ENCODE assay signal across 19 cellular contexts in genomic region chr20:31987744-31988143, GRCh38. TPM values are rescaled to one million over a fixed set of nuclear protein-coding genes. Genes with fewer than 3 reads are reported as not detected.
A peak's percentile ranks its signal among the peaks of the same experiment; 100 is the strongest.
DNase-seq lines count a peak whose midpoint lies in the region; ATAC-seq, FAIRE-seq and TF ChIP-seq lines count a peak whose summit lies in the region.
"Had no signal": no experiment of that assay in that cellular context is flagged by ENCODE, and none has a peak within 500 bp of the region (broad histone marks: within the 10 kb centered on the region; RNA-seq: fewer than 3 reads in every experiment).

No MANE protein-coding gene starts in this region.

- 8% methylated on average over 1 of the region's 1 CpG for WGBS in HepG2 (ENCODE audit: low lambda C conversion rate)
- 40 to 59% methylated on average over 1 of the region's 1 CpG for WGBS in lower leg skin, 2 donors

- H3K27ac Mint-ChIP-seq in activated CD4-positive, alpha-beta memory T cell treated with anti-CD3 and anti-CD28 coated beads, Interleukin-2, amount 10 ng/mL, durations not matched to agents 7 days and 5 days = no peak overlapping the region
- H3K27ac Mint-ChIP-seq: activated CD8-positive, alpha-beta memory T cell treated with anti-CD3 and anti-CD28 coated beads, Interleukin-2, amount 10 ng/mL, durations not matched to agents 7 days and 5 days; endodermal cell; natural killer cell had no signal

- FAIRE-seq in bronchial epithelial cell (lab: Jason Lieb, UNC) (peak; percentile 87), HepG2 (lab: Jason Lieb, UNC) (peak; percentile 66)

- ATAC-seq in HepG2 (peak; percentile 67), HG02610 (IDR thresholded peaks at IDR 0.05; ENCODE audit: unreplicated experiment) (no peak), HG03457 (IDR thresholded peaks at IDR 0.05; ENCODE audit: unreplicated experiment) (no peak)
- ATAC-seq: activated CD8-positive, alpha-beta memory T cell treated with anti-CD3 and anti-CD28 coated beads, Interleukin-2, amount 10 ng/mL, durations not matched to agents 7 days and 5 days; natural killer cell had no signal

- no peak overlapping the region for H2AFZ ChIP-seq in HepG2 (ENCODE audit: low read length)

- DNase-seq in EL (peak; percentile 34), bronchial epithelial cell (ENCODE audit: low read depth) (peak; percentile 79), HepG2 (ENCODE audit: low spot score) (peak; percentile 45), lower leg skin (ENCODE audit: low spot score in 2 of 2) (no peak)
- no peak for DNase-seq in activated CD4-positive, alpha-beta memory T cell treated with anti-CD3 and anti-CD28 coated beads, Interleukin-2, amount 10 ng/mL, durations not matched to agents 7 days and 5 days
- DNase-seq: activated CD8-positive, alpha-beta memory T cell treated with anti-CD3 and anti-CD28 coated beads, Interleukin-2, amount 10 ng/mL, durations not matched to agents 7 days and 5 days; activated naive CD4-positive, alpha-beta T cell; endodermal cell; heart left ventricle; left cardiac atrium; natural killer cell; stimulated activated CD4-positive, alpha-beta T cell treated with anti-CD3 and anti-CD28 coated beads, Interleukin-1b, Interleukin-23, amount 100 ng/mL, for 48 hours; WERI-Rb-1 had no signal

- H3K4me3 ChIP-seq in bronchial epithelial cell (ENCODE audit: low read depth, low read length) (no peak overlapping the region), HepG2 (replicated peaks in 1 of 3; ENCODE audit: insufficient read depth in 1 of 3, low read depth in 2 of 3, low read length in 3 of 3) (no peak overlapping the region), lower leg skin (ENCODE audit: low read depth, poor library complexity, severe bottlenecking) (no peak overlapping the region)
- H3K4me3 ChIP-seq: heart left ventricle, thoracic aorta had no signal

- peaks cover 10% of the 10 kb centered on the region for H3K27me3 Mint-ChIP-seq in activated CD4-positive, alpha-beta memory T cell treated with anti-CD3 and anti-CD28 coated beads, Interleukin-2, amount 10 ng/mL, durations not matched to agents 7 days and 5 days

- POLR2A ChIA-PET in HepG2 (lab: Yijun Ruan, JAX) = no interaction called here
- POLR2A ChIA-PET in activated CD4-positive, alpha-beta memory T cell treated with anti-CD3 and anti-CD28 coated beads, Interleukin-2, amount 10 ng/mL, durations not matched to agents 7 days and 5 days (lab: Charles Lee) = no interaction called here

- H3K9me3 Mint-ChIP-seq in activated CD4-positive, alpha-beta memory T cell treated with anti-CD3 and anti-CD28 coated beads, Interleukin-2, amount 10 ng/mL, durations not matched to agents 7 days and 5 days = no peaks in the 10 kb centered on the region
- H3K9me3 Mint-ChIP-seq: endodermal cell, natural killer cell had no signal

- TF ChIP-seq CTCF in bronchial epithelial cell (IDR thresholded peaks at IDR 0.05; ENCODE audit: insufficient read depth, low read length, severe bottlenecking) (no peak), HepG2 (CRISPR knock-in tag; IDR thresholded peaks at IDR 0.05) (no peak), lower leg skin (IDR thresholded peaks at IDR 0.05) (no peak)

- no peak for TF ChIP-seq EP300 in Ishikawa (IDR thresholded peaks at IDR 0.05; ENCODE audit: borderline replicate concordance)
- no peak for TF ChIP-seq EP300 in HepG2 (IDR thresholded peaks at IDR 0.05; ENCODE audit: low read depth in 2 of 2, low read length in 2 of 2)
- TF ChIP-seq EP300 in HepG2 (CRISPR knock-in tag; IDR thresholded peaks at IDR 0.05; ENCODE audit: borderline replicate concordance) = no peak

- no TSS peak for BruUV-seq in HepG2 (replicated peaks; lab: Mats Ljungman, UMichigan)

- H3K27me3 ChIP-seq in bronchial epithelial cell (ENCODE audit: control insufficient read depth, insufficient read depth, low read length) (peaks cover 2% of the 10 kb centered on the region), HepG2 (ENCODE audit: control insufficient read depth in 1 of 2, insufficient read depth in 2 of 2, low read length in 2 of 2) (peaks cover 0 to 17% of the 10 kb centered on the region in 2 experiments; a peak in 4 of 5 replicates)
- H3K27me3 ChIP-seq: heart left ventricle had no signal

- H3K9me3 ChIP-seq in HepG2 (ENCODE audit: low read length) = no peaks in the 10 kb centered on the region
- H3K9me3 ChIP-seq: heart left ventricle, thoracic aorta had no signal

- H4K20me1 ChIP-seq in HepG2 (ENCODE audit: insufficient read depth, low read length) = no peaks in the 10 kb centered on the region

- no peaks in the 10 kb centered on the region for H3K79me2 ChIP-seq in HepG2 (ENCODE audit: insufficient read depth, low read length)

- no peaks in the 10 kb centered on the region for H3K4me1 Mint-ChIP-seq in activated CD4-positive, alpha-beta memory T cell treated with anti-CD3 and anti-CD28 coated beads, Interleukin-2, amount 10 ng/mL, durations not matched to agents 7 days and 5 days
- H3K4me1 Mint-ChIP-seq: endodermal cell, natural killer cell had no signal

- H3K36me3 Mint-ChIP-seq in activated CD4-positive, alpha-beta memory T cell treated with anti-CD3 and anti-CD28 coated beads, Interleukin-2, amount 10 ng/mL, durations not matched to agents 7 days and 5 days (ENCODE audit: low read depth) = no peaks in the 10 kb centered on the region
- H3K36me3 Mint-ChIP-seq: activated CD8-positive, alpha-beta memory T cell treated with anti-CD3 and anti-CD28 coated beads, Interleukin-2, amount 10 ng/mL, durations not matched to agents 7 days and 5 days; natural killer cell had no signal

- no peak overlapping the region for H3K9ac ChIP-seq in HepG2 (ENCODE audit: insufficient read depth, low read depth, low read length)

- TF ChIP-seq POLR2A in HepG2 (IDR thresholded peaks at IDR 0.05; ENCODE audit: insufficient read depth in 1 of 2, low read depth in 2 of 2, low read length in 2 of 2) (no peak), lower leg skin (IDR thresholded peaks at IDR 0.05) (no peak)

- no peak overlapping the region for H3K4me2 ChIP-seq in HepG2 (ENCODE audit: low read depth, low read length)

- in situ Hi-C loops in HepG2 (cut with HindIII; ENCODE audit: extremely low pct_ligation_motif_present, low pct_unique_long_range_greater_than_20kb) = no loop called here

- TF ChIP-seq RAD21 in Ishikawa (IDR thresholded peaks at IDR 0.05; ENCODE audit: low read depth) (no peak), HepG2 (CRISPR knock-in tag; IDR thresholded peaks at IDR 0.05) (no peak)

- intact Hi-C loops in HepG2 (cut with micrococcal nuclease; ENCODE audit: unreplicated experiment) = no loop called here
- intact Hi-C loops in lower leg skin (cut with DNase I; ENCODE audit: low total_unique reads) = loop anchor here (5.0 kb wide), 1 partner anchor 160 kb away; no protein-coding TSS in a partner anchor

- CTCF ChIA-PET in HepG2 (lab: Yijun Ruan, JAX; ENCODE audit: low intra/inter-chr PET ratio, low total read pairs) = no interaction called here
- CTCF ChIA-PET in activated CD4-positive, alpha-beta memory T cell treated with anti-CD3 and anti-CD28 coated beads, Interleukin-2, amount 10 ng/mL, durations not matched to agents 7 days and 5 days (lab: Charles Lee) = no interaction called here

- H3K36me3 ChIP-seq in bronchial epithelial cell (ENCODE audit: control insufficient read depth, insufficient read depth, low read length) = no peaks in the 10 kb centered on the region
- H3K36me3 ChIP-seq in HepG2 (replicated peaks in 1 of 2; ENCODE audit: control insufficient read depth in 1 of 2, insufficient read depth in 2 of 2, low read length in 2 of 2) = no peaks in the 10 kb centered on the region
- H3K36me3 ChIP-seq: heart left ventricle, thoracic aorta had no signal

- H3K27ac ChIP-seq in HepG2 (ENCODE audit: extremely low read length, insufficient read depth, low read length) = no peak overlapping the region
- H3K27ac ChIP-seq: heart left ventricle, thoracic aorta, WERI-Rb-1 had no signal

- H3K4me1 ChIP-seq in HepG2 (ENCODE audit: insufficient read depth, low read length) = no peaks in the 10 kb centered on the region
- H3K4me1 ChIP-seq: heart left ventricle had no signal

- no peak overlapping the region for H3K4me3 Mint-ChIP-seq in activated CD4-positive, alpha-beta memory T cell treated with anti-CD3 and anti-CD28 coated beads, Interleukin-2, amount 10 ng/mL, durations not matched to agents 7 days and 5 days
- H3K4me3 Mint-ChIP-seq: activated CD8-positive, alpha-beta memory T cell treated with anti-CD3 and anti-CD28 coated beads, Interleukin-2, amount 10 ng/mL, durations not matched to agents 7 days and 5 days; endodermal cell; natural killer cell had no signal

RNA-seq across cellular contexts. Expression of gene XKR7, which starts 19.8 kb away (rescaled TPM):
- total RNA-seq in bronchial epithelial cell = not detected in 2 replicates
- not detected in 2 replicates for total RNA-seq in HepG2 (2016; rRNA removed; fragmentation: Illumina TruSeq; extraction: Trizol)
- total RNA-seq in HepG2 (2016; cell fraction: cytosol; rRNA removed; fragmentation: Illumina TruSeq; extraction: Trizol; ENCODE audit: low read depth) = not detected in 2 replicates
- total RNA-seq in HepG2 (2016; cell fraction: insoluble cytoplasmic fraction; rRNA removed; fragmentation: Illumina TruSeq; extraction: Trizol) = not detected in 2 replicates
- not detected in 2 replicates for total RNA-seq in HepG2 (2016; cell fraction: membrane; rRNA removed; fragmentation: Illumina TruSeq; extraction: Trizol)
- not detected in 2 replicates for total RNA-seq in HepG2 (2016; cell fraction: nucleus; rRNA removed; fragmentation: Illumina TruSeq; extraction: Trizol)
- polyA plus RNA-seq in HepG2 (2011; rRNA removed) = not detected in 2 replicates
- not detected in 2 replicates for polyA plus RNA-seq in HepG2 (2011; cell fraction: cytosol; rRNA removed)
- polyA plus RNA-seq in HepG2 (2011; cell fraction: nucleus; rRNA removed) = not detected in 2 replicates
- not detected in 2 replicates for polyA plus RNA-seq in HepG2 (2012)
- polyA plus RNA-seq in HepG2 (2016; cell fraction: cytosol; fragmentation: Illumina TruSeq; extraction: Trizol; ENCODE audit: low read depth) = not detected in 2 replicates
- not detected in 2 replicates for polyA plus RNA-seq in HepG2 (2016; cell fraction: insoluble cytoplasmic fraction; fragmentation: Illumina TruSeq; extraction: Trizol; ENCODE audit: low read depth)
- polyA plus RNA-seq in HepG2 (2016; cell fraction: membrane; fragmentation: Illumina TruSeq; extraction: Trizol; ENCODE audit: low read depth) = not detected in 2 replicates
- polyA plus RNA-seq in HepG2 (2016; cell fraction: nucleus; fragmentation: Illumina TruSeq; extraction: Trizol; ENCODE audit: insufficient read depth, low read depth) = not detected in 2 replicates
- polyA minus RNA-seq in HepG2 (2011; rRNA and poly(A)+ RNA removed; ENCODE audit: low replicate concordance) = 0.02 TPM in 1 of 2 replicates, not detected in the other
- polyA minus RNA-seq in HepG2 (2011; cell fraction: cytosol; rRNA and poly(A)+ RNA removed) = not detected in 2 replicates
- not detected in 2 replicates for polyA minus RNA-seq in HepG2 (2011; cell fraction: nucleus; rRNA and poly(A)+ RNA removed)
- not detected for total RNA-seq in lower leg skin
- not detected for total RNA-seq in activated CD4-positive, alpha-beta memory T cell treated with anti-CD3 and anti-CD28 coated beads, Interleukin-2, amount 10 ng/mL, durations not matched to agents 7 days and 5 days
- total RNA-seq: activated CD8-positive, alpha-beta memory T cell treated with anti-CD3 and anti-CD28 coated beads, Interleukin-2, amount 10 ng/mL, durations not matched to agents 7 days and 5 days; heart left ventricle; left cardiac atrium; natural killer cell; pulmonary artery endothelial cell; thoracic aorta had no signal
- polyA plus RNA-seq: heart left ventricle had no signal

RNA-seq across cellular contexts. Expression of gene CCM2L, which starts 22.5 kb away (rescaled TPM):
- not detected in 2 replicates for total RNA-seq in bronchial epithelial cell
- 0.15 TPM in 1 of 2 replicates, not detected in the other for total RNA-seq in HepG2 (2016; rRNA removed; fragmentation: Illumina TruSeq; extraction: Trizol)
- total RNA-seq in HepG2 (2016; cell fraction: cytosol; rRNA removed; fragmentation: Illumina TruSeq; extraction: Trizol; ENCODE audit: low read depth) = 0.18 TPM in 1 of 2 replicates, not detected in the other
- 0.09 TPM in 1 of 2 replicates, not detected in the other for total RNA-seq in HepG2 (2016; cell fraction: insoluble cytoplasmic fraction; rRNA removed; fragmentation: Illumina TruSeq; extraction: Trizol)
- total RNA-seq in HepG2 (2016; cell fraction: membrane; rRNA removed; fragmentation: Illumina TruSeq; extraction: Trizol) = not detected in 2 replicates
- total RNA-seq in HepG2 (2016; cell fraction: nucleus; rRNA removed; fragmentation: Illumina TruSeq; extraction: Trizol) = not detected in 2 replicates
- not detected in 2 replicates for polyA plus RNA-seq in HepG2 (2011; rRNA removed)
- polyA plus RNA-seq in HepG2 (2011; cell fraction: cytosol; rRNA removed) = 0.13 TPM in 1 of 2 replicates, not detected in the other
- 0.07 and 0.16 TPM in 2 replicates for polyA plus RNA-seq in HepG2 (2011; cell fraction: nucleus; rRNA removed)
- 0.15 TPM in 1 of 2 replicates, not detected in the other for polyA plus RNA-seq in HepG2 (2012)
- not detected in 2 replicates for polyA plus RNA-seq in HepG2 (2016; cell fraction: cytosol; fragmentation: Illumina TruSeq; extraction: Trizol; ENCODE audit: low read depth)
- 0.12 and 0.25 TPM in 2 replicates for polyA plus RNA-seq in HepG2 (2016; cell fraction: insoluble cytoplasmic fraction; fragmentation: Illumina TruSeq; extraction: Trizol; ENCODE audit: low read depth)
- polyA plus RNA-seq in HepG2 (2016; cell fraction: membrane; fragmentation: Illumina TruSeq; extraction: Trizol; ENCODE audit: low read depth) = 0.08 TPM in 1 of 2 replicates, not detected in the other
- 0.42 TPM in 1 of 2 replicates, not detected in the other for polyA plus RNA-seq in HepG2 (2016; cell fraction: nucleus; fragmentation: Illumina TruSeq; extraction: Trizol; ENCODE audit: insufficient read depth, low read depth)
- not detected in 2 replicates for polyA minus RNA-seq in HepG2 (2011; rRNA and poly(A)+ RNA removed; ENCODE audit: low replicate concordance)
- polyA minus RNA-seq in HepG2 (2011; cell fraction: cytosol; rRNA and poly(A)+ RNA removed) = not detected in 2 replicates
- polyA minus RNA-seq in HepG2 (2011; cell fraction: nucleus; rRNA and poly(A)+ RNA removed) = not detected in 2 replicates
- 1 to 10 TPM in 2 of 4 donors, under 1 TPM in 2; 0.65 to 4.4 (median 2.5) TPM for total RNA-seq in lower leg skin
- not detected for total RNA-seq in activated CD4-positive, alpha-beta memory T cell treated with anti-CD3 and anti-CD28 coated beads, Interleukin-2, amount 10 ng/mL, durations not matched to agents 7 days and 5 days
- total RNA-seq: activated CD8-positive, alpha-beta memory T cell treated with anti-CD3 and anti-CD28 coated beads, Interleukin-2, amount 10 ng/mL, durations not matched to agents 7 days and 5 days; natural killer cell had no signal
- polyA plus RNA-seq: BJ had no signal

RNA-seq across cellular contexts. Expression of gene PDRG1, which starts 35.9 kb away (rescaled TPM):
- total RNA-seq in bronchial epithelial cell (6.3 and 6.8 TPM in 2 replicates), HepG2 (2016; rRNA removed; fragmentation: Illumina TruSeq; extraction: Trizol) (16.6 and 22.1 TPM in 2 replicates), lower leg skin (10 to 100 TPM; 10.9 to 18.0 (median 13.0) TPM)
- 5.1 and 5.7 TPM in 2 replicates for total RNA-seq in HepG2 (2016; cell fraction: cytosol; rRNA removed; fragmentation: Illumina TruSeq; extraction: Trizol; ENCODE audit: low read depth)
- total RNA-seq in HepG2 (2016; cell fraction: insoluble cytoplasmic fraction; rRNA removed; fragmentation: Illumina TruSeq; extraction: Trizol) = 16.1 and 23.7 TPM in 2 replicates
- total RNA-seq in HepG2 (2016; cell fraction: membrane; rRNA removed; fragmentation: Illumina TruSeq; extraction: Trizol) = 12.0 and 13.1 TPM in 2 replicates
- total RNA-seq in HepG2 (2016; cell fraction: nucleus; rRNA removed; fragmentation: Illumina TruSeq; extraction: Trizol) = 8.3 and 9.7 TPM in 2 replicates
- polyA plus RNA-seq in HepG2 (2011; rRNA removed) = 18.0 and 20.2 TPM in 2 replicates
- polyA plus RNA-seq in HepG2 (2011; cell fraction: cytosol; rRNA removed) = 19.4 and 20.2 TPM in 2 replicates
- 11.2 and 13.9 TPM in 2 replicates for polyA plus RNA-seq in HepG2 (2011; cell fraction: nucleus; rRNA removed)
- 15.0 and 15.5 TPM in 2 replicates for polyA plus RNA-seq in HepG2 (2012)
- polyA plus RNA-seq in HepG2 (2016; cell fraction: cytosol; fragmentation: Illumina TruSeq; extraction: Trizol; ENCODE audit: low read depth) = 6.4 and 6.6 TPM in 2 replicates
- polyA plus RNA-seq in HepG2 (2016; cell fraction: insoluble cytoplasmic fraction; fragmentation: Illumina TruSeq; extraction: Trizol; ENCODE audit: low read depth) = 34.8 and 36.2 TPM in 2 replicates
- polyA plus RNA-seq in HepG2 (2016; cell fraction: membrane; fragmentation: Illumina TruSeq; extraction: Trizol; ENCODE audit: low read depth) = 11.1 and 11.7 TPM in 2 replicates
- 20.9 and 21.7 TPM in 2 replicates for polyA plus RNA-seq in HepG2 (2016; cell fraction: nucleus; fragmentation: Illumina TruSeq; extraction: Trizol; ENCODE audit: insufficient read depth, low read depth)
- 3.7 and 8.1 TPM in 2 replicates for polyA minus RNA-seq in HepG2 (2011; rRNA and poly(A)+ RNA removed; ENCODE audit: low replicate concordance)
- polyA minus RNA-seq in HepG2 (2011; cell fraction: cytosol; rRNA and poly(A)+ RNA removed) = 3.5 and 4.6 TPM in 2 replicates
- 5.8 and 6.6 TPM in 2 replicates for polyA minus RNA-seq in HepG2 (2011; cell fraction: nucleus; rRNA and poly(A)+ RNA removed)
- total RNA-seq in activated CD4-positive, alpha-beta memory T cell treated with anti-CD3 and anti-CD28 coated beads, Interleukin-2, amount 10 ng/mL, durations not matched to agents 7 days and 5 days = 10 to 100 TPM; 10.8 TPM

Comparison
In these comparisons a context has a peak if more than half of its experiments do, and no peak if none do; other contexts are left out.
1. DNase-seq: peak in EL (single experiment), bronchial epithelial cell (single experiment) and HepG2 (single experiment); none in lower leg skin (0 of 2) and activated CD4-positive, alpha-beta memory T cell treated with anti-CD3 and anti-CD28 coated beads, Interleukin-2, amount 10 ng/mL, durations not matched to agents 7 days and 5 days (single experiment).